2 cellular contexts compared by ENCODE assay signal in genomic region chr5:308672-309271, GRCh38.
TF ChIP-seq lines count a peak whose summit lies in the region.

No MANE protein-coding gene starts in this region.

TF ChIP-seq in IMR-90, 13 proteins besides CTCF, POLR2A, EP300 and RAD21:
- peak; percentile 83 for TF ChIP-seq MAFK (IDR thresholded peaks at IDR 0.05; ENCODE audit: low read depth, low read length)
- TF ChIP-seq CHD1 (IDR thresholded peaks at IDR 0.05; ENCODE audit: low read depth, low read length) = no peak
- no peak for TF ChIP-seq MAZ (IDR thresholded peaks at IDR 0.05; ENCODE audit: borderline replicate concordance, low read depth, low read length)
- no peak for TF ChIP-seq SMC3 (IDR thresholded peaks at IDR 0.05; ENCODE audit: low read depth, low read length)
- TF ChIP-seq BHLHE40 (IDR thresholded peaks at IDR 0.05; ENCODE audit: low read depth, low read length) = peak; percentile 45; the same call in 1 of the 2 replicates
- TF ChIP-seq RCOR1 (IDR thresholded peaks at IDR 0.05; ENCODE audit: insufficient replicate concordance, low read length) = no peak
- no peak for TF ChIP-seq ELK1 (IDR thresholded peaks at IDR 0.05; ENCODE audit: borderline replicate concordance, low read depth, low read length)
TF ChIP-seq in IMR-90: peak in this region for 2.

TF ChIP-seq in H1, 55 proteins besides CTCF, POLR2A, EP300 and RAD21:
- TF ChIP-seq TEAD4 (IDR thresholded peaks at IDR 0.05; ENCODE audit: low read depth, low read length) (peak; percentile 22; the same call in 1 of the 2 replicates), NRF1 (IDR thresholded peaks at IDR 0.05; ENCODE audit: low read depth, low read length) (no peak), RBBP5 (IDR thresholded peaks at IDR 0.05; ENCODE audit: borderline replicate concordance, low read depth, low read length) (no peak)
